8 cellular contexts compared by ENCODE assay signal in the genomic region with DNA sequence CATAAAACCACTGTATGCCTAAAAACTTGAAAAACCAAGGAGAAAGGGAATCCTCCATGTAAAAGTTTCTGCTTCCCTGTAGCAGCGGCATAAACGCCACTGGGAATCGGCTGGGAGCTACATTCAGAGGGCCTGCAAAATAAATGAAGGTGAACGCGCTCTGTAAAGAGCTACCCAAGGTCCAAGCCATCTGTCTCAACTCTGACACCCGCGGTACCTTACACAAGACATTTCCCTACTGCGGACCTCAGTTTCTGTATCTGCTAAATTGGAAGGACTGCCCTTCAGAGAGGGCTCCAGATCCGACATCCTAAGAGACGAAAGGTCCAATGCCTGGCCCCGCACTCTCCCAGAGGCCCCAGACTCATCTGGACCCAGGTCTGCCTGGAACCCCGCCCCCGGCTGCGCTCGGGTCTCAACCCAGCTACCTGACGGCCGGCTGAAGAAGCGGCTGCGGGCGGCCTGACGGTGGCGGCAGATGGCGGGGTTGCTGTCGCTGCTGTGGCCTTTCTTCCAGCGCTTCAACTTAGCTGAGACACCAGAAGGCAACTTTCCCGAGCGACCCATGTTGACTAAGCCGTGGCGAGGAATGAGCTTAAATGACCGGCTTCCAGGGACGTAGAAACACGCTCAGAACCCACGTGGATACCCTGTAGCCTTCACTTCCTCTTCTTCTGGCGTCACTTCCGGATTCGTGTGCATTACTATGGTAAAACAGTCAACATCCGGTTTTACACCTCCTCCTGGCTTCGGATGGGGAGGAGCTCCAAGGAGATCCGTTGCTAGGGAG. TPM values are rescaled to one million over a fixed set of nuclear protein-coding genes. Genes with fewer than 3 reads are reported as not detected.
DNase-seq lines count a peak whose midpoint lies in the region; ATAC-seq and TF ChIP-seq lines count a peak whose summit lies in the region.

A gene with protein sequence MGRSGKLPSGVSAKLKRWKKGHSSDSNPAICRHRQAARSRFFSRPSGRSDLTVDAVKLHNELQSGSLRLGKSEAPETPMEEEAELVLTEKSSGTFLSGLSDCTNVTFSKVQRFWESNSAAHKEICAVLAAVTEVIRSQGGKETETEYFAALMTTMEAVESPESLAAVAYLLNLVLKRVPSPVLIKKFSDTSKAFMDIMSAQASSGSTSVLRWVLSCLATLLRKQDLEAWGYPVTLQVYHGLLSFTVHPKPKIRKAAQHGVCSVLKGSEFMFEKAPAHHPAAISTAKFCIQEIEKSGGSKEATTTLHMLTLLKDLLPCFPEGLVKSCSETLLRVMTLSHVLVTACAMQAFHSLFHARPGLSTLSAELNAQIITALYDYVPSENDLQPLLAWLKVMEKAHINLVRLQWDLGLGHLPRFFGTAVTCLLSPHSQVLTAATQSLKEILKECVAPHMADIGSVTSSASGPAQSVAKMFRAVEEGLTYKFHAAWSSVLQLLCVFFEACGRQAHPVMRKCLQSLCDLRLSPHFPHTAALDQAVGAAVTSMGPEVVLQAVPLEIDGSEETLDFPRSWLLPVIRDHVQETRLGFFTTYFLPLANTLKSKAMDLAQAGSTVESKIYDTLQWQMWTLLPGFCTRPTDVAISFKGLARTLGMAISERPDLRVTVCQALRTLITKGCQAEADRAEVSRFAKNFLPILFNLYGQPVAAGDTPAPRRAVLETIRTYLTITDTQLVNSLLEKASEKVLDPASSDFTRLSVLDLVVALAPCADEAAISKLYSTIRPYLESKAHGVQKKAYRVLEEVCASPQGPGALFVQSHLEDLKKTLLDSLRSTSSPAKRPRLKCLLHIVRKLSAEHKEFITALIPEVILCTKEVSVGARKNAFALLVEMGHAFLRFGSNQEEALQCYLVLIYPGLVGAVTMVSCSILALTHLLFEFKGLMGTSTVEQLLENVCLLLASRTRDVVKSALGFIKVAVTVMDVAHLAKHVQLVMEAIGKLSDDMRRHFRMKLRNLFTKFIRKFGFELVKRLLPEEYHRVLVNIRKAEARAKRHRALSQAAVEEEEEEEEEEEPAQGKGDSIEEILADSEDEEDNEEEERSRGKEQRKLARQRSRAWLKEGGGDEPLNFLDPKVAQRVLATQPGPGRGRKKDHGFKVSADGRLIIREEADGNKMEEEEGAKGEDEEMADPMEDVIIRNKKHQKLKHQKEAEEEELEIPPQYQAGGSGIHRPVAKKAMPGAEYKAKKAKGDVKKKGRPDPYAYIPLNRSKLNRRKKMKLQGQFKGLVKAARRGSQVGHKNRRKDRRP (N-terminal part only) (minus strand): TSS at position 676 of the 790 bp plus-strand sequence. CDS start 109 bp downstream, at position 567.

- H3K27me3 ChIP-seq in BE2C, result no peaks in the 10 kb centered on the region

- TF ChIP-seq CTCF in BE2C (IDR thresholded peaks at IDR 0.05; ENCODE audit: low read depth, low read length), result no peak

- H3K36me3 ChIP-seq in BE2C, result peaks cover 18% of the 10 kb centered on the region

- peak within 1 kb of the TSS; percentile 89 for H3K4me3 ChIP-seq in BE2C (ENCODE audit: low read depth, low read length)

- H3K9me3 ChIP-seq in BE2C, result no peaks in the 10 kb centered on the region

- DNase-seq in BE2C (peak; percentile 86), NCI-H446 (lab: John Stamatoyannopoulos, UW) (peak; percentile 91 to 95), cerebellar nuclear complex (lab: John Stamatoyannopoulos, UW) (peak; percentile 84 to 95), islet precursor cell (peak; percentile 95)
- DNase-seq in activated CD4-positive, CD25-positive, alpha-beta regulatory T cell (lab: John Stamatoyannopoulos, UW), result peak; percentile 53 to 63 (median 54)
- peak; percentile 72 to 81 (median 73) for DNase-seq in stimulated activated CD4-positive, alpha-beta T cell treated with anti-CD3 and anti-CD28 coated beads, Interleukin-12 subunit alpha, Interleukin-12 subunit beta, amount 100 ng/mL, for 48 hours (ENCODE audit: low read depth in 2 of 3, low spot score in 1 of 3)

- H3K4me1 ChIP-seq in BE2C, result no peaks in the 10 kb centered on the region

- ATAC-seq in GM19043 (IDR thresholded peaks at IDR 0.05; ENCODE audit: low read depth, unreplicated experiment) (peak; percentile 99), HG03354 (IDR thresholded peaks at IDR 0.05; ENCODE audit: poor library complexity, severe bottlenecking, unreplicated experiment) (peak; percentile 96)

RNA-seq across cellular contexts. Expression of the gene that starts here (rescaled TPM):
- 115 TPM for polyA plus RNA-seq in BE2C (2012; ENCODE audit: insufficient read depth, insufficient read length, low read depth)

Comparison
In these comparisons a context has a peak if more than half of its experiments do, and no peak if none do; other contexts are left out.
1. Peak in every context shown above with its lines: DNase-seq, ATAC-seq and H3K4me3 ChIP-seq.